Comparison of ENCODE assay signal across 9 cellular contexts in genomic region chr16:75471723-75472634, GRCh38. TPM values are rescaled to one million over a fixed set of nuclear protein-coding genes. Genes with fewer than 3 reads are reported as not detected.
DNase-seq lines count a peak whose midpoint lies in the region; ATAC-seq and TF ChIP-seq lines count a peak whose summit lies in the region.
"Had no signal": no experiment of that assay in that cellular context is flagged by ENCODE, and none has a peak within 500 bp of the region (broad histone marks: within the 10 kb centered on the region; RNA-seq: fewer than 3 reads in every experiment).

No MANE protein-coding gene starts in this region.

- H3K27ac ChIP-seq in mammary epithelial cell (ENCODE audit: insufficient read depth, low read depth, low read length): no peak overlapping the region
- H3K27ac ChIP-seq: BLaER1 treated with 17β-estradiol and CSF1 and Interleukin-3, amounts not matched to agents 10 nM and 100 nM had no signal

- no peaks in the 10 kb centered on the region for H3K79me2 ChIP-seq in mammary epithelial cell (ENCODE audit: insufficient read depth, low read length)

- peak; percentile 96 for TF ChIP-seq RAD21 in Ishikawa (IDR thresholded peaks at IDR 0.05; ENCODE audit: low read depth)

- no peaks in the 10 kb centered on the region for H3K27me3 ChIP-seq in mammary epithelial cell (ENCODE audit: insufficient read depth, low read length)
- H3K27me3 ChIP-seq: BLaER1 treated with 17β-estradiol and CSF1 and Interleukin-3, amounts not matched to agents 10 nM and 100 nM had no signal

- no peak for TF ChIP-seq EP300 in Ishikawa (IDR thresholded peaks at IDR 0.05; ENCODE audit: borderline replicate concordance)

- H3K4me3 ChIP-seq in mammary epithelial cell (replicated peaks in 1 of 3; ENCODE audit: insufficient read depth in 1 of 3, low read depth in 2 of 3, low read length in 3 of 3): no peak overlapping the region
- H3K4me3 ChIP-seq: BLaER1 treated with 17β-estradiol and CSF1 and Interleukin-3, amounts not matched to agents 10 nM and 100 nM had no signal

- DNase-seq in NCI-H2196 (lab: John Stamatoyannopoulos, UW; ENCODE audit: unreplicated experiment): peak; percentile 31
- DNase-seq in NCI-H2196 treated with DMSO at 0.1 percent for 48 hours (lab: John Stamatoyannopoulos, UW; ENCODE audit: unreplicated experiment): no peak
- peak; percentile 62 for DNase-seq in RPMI7951 (ENCODE audit: low read depth)
- DNase-seq in mammary epithelial cell: peak; percentile 55
- DNase-seq in iris pigment epithelial cell (ENCODE audit: low read depth): peak; percentile 69
- DNase-seq in stimulated activated CD4-positive, alpha-beta T cell treated with anti-CD3 and anti-CD28 coated beads, Interleukin-2, amount 100 ng/mL, for 24 hours: peak; percentile 27 to 37

- no peaks in the 10 kb centered on the region for H3K36me3 ChIP-seq in mammary epithelial cell (ENCODE audit: insufficient read depth, low read length)

- intact Hi-C loops in mammary epithelial cell (cut with micrococcal nuclease): loop anchor here (1.0 to 5.0 kb wide), 6 partner anchors 20 to 292 kb away; partner anchors contain the start of gene GABARAPL2

- ATAC-seq in GM21447 (IDR thresholded peaks at IDR 0.05; ENCODE audit: unreplicated experiment): peak; percentile 78

- no TSS peak for BruUV-seq in mammary epithelial cell (replicated peaks; lab: Mats Ljungman, UMichigan)

- in situ Hi-C loops in mammary epithelial cell (cut with MboI; ENCODE audit: low sequenced_read_pairs in 2 of 2): loop anchor here in 1 of 2 donors (25.0 kb wide), 1 partner anchor 290 kb away; no protein-coding TSS in a partner anchor

- H3K4me1 ChIP-seq in mammary epithelial cell (ENCODE audit: insufficient read depth, low read length): peaks cover 6% of the 10 kb centered on the region

- H2AFZ ChIP-seq in mammary epithelial cell (ENCODE audit: low read depth, low read length): no peak overlapping the region

- peak; percentile 78 to 80 for TF ChIP-seq CTCF in mammary epithelial cell (conservative IDR thresholded peaks at IDR 0.05 in 1 of 2, IDR thresholded peaks at IDR 0.05 in 1 of 2; ENCODE audit: extremely low read depth in 1 of 2, insufficient read depth in 1 of 2, low read depth in 1 of 2, low read length in 2 of 2)

- no peaks in the 10 kb centered on the region for H4K20me1 ChIP-seq in mammary epithelial cell (ENCODE audit: insufficient read depth, low read length)
- H4K20me1 ChIP-seq: BLaER1 treated with 17β-estradiol and CSF1 and Interleukin-3, amounts not matched to agents 10 nM and 100 nM had no signal

- H3K9me3 ChIP-seq in mammary epithelial cell (replicated peaks; ENCODE audit: insufficient read depth, low read length): no peaks in the 10 kb centered on the region
- H3K9me3 ChIP-seq: BLaER1 treated with 17β-estradiol and CSF1 and Interleukin-3, amounts not matched to agents 10 nM and 100 nM had no signal

- 12% methylated on average over 10 of the region's 10 CpGs for WGBS in mammary epithelial cell (ENCODE audit: low coverage, missing lambda C conversion rate)

- H3K9ac ChIP-seq in mammary epithelial cell (ENCODE audit: insufficient read depth, low read length): no peak overlapping the region

- dilution Hi-C loops in mammary epithelial cell (cut with HindIII; ENCODE audit: low sequenced_read_pairs): no loop called here

- CTCF ChIA-PET in mammary epithelial cell (lab: Charles Lee; ENCODE audit: low non-redundant PET): interaction anchor here (0.8 kb wide), 1 partner anchor 301 kb away, joined by 7 read pairs; no protein-coding TSS in a partner anchor

- H3K4me2 ChIP-seq in mammary epithelial cell (ENCODE audit: insufficient read depth, low read depth, low read length): no peak overlapping the region
- H3K4me2 ChIP-seq: BLaER1 treated with 17β-estradiol and CSF1 and Interleukin-3, amounts not matched to agents 10 nM and 100 nM had no signal

TF ChIP-seq in Ishikawa, 13 proteins besides CTCF, POLR2A, EP300 and RAD21:
- no peak for TF ChIP-seq EGR1 (IDR thresholded peaks at IDR 0.05)
- no peak for TF ChIP-seq NFIC (IDR thresholded peaks at IDR 0.05)
- TF ChIP-seq, protein P1, sequence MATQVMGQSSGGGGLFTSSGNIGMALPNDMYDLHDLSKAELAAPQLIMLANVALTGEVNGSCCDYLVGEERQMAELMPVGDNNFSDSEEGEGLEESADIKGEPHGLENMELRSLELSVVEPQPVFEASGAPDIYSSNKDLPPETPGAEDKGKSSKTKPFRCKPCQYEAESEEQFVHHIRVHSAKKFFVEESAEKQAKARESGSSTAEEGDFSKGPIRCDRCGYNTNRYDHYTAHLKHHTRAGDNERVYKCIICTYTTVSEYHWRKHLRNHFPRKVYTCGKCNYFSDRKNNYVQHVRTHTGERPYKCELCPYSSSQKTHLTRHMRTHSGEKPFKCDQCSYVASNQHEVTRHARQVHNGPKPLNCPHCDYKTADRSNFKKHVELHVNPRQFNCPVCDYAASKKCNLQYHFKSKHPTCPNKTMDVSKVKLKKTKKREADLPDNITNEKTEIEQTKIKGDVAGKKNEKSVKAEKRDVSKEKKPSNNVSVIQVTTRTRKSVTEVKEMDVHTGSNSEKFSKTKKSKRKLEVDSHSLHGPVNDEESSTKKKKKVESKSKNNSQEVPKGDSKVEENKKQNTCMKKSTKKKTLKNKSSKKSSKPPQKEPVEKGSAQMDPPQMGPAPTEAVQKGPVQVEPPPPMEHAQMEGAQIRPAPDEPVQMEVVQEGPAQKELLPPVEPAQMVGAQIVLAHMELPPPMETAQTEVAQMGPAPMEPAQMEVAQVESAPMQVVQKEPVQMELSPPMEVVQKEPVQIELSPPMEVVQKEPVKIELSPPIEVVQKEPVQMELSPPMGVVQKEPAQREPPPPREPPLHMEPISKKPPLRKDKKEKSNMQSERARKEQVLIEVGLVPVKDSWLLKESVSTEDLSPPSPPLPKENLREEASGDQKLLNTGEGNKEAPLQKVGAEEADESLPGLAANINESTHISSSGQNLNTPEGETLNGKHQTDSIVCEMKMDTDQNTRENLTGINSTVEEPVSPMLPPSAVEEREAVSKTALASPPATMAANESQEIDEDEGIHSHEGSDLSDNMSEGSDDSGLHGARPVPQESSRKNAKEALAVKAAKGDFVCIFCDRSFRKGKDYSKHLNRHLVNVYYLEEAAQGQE (IDR thresholded peaks at IDR 0.05; ENCODE audit: low read depth): no peak
- no peak for TF ChIP-seq TCF12 (IDR thresholded peaks at IDR 0.05; ENCODE audit: low read depth)
- no peak; the same call in 1 of the 2 replicates for TF ChIP-seq MAX (IDR thresholded peaks at IDR 0.05)
- TF ChIP-seq CEBPB (IDR thresholded peaks at IDR 0.05): no peak
- peak; percentile 36; the same call in 1 of the 2 replicates for TF ChIP-seq TEAD4 (IDR thresholded peaks at IDR 0.05)
- no peak for TF ChIP-seq TAF1 (IDR thresholded peaks at IDR 0.05; ENCODE audit: low read depth)

RNA-seq across cellular contexts. Expression of gene TMEM170A, which starts 7.5 kb away (rescaled TPM):
- total RNA-seq in RPMI7951 (2014; rRNA removed; shearing (Covaris generic)): 14.2 and 19.6 TPM in 2 replicates
- total RNA-seq in mammary epithelial cell: 10 to 100 TPM; 12.5 to 15.6 TPM
- 12.2 TPM for polyA plus RNA-seq in mammary epithelial cell
- 33.8 TPM for polyA minus RNA-seq in mammary epithelial cell

RNA-seq across cellular contexts. Expression of gene CHST6, which starts 23.3 kb away (rescaled TPM):
- total RNA-seq in RPMI7951 (2014; rRNA removed; shearing (Covaris generic)): 0.96 and 1.3 TPM in 2 replicates
- 1 to 10 TPM; 1.3 to 8.0 TPM for total RNA-seq in mammary epithelial cell
- 4.7 TPM for polyA plus RNA-seq in mammary epithelial cell
- 7.5 TPM for polyA minus RNA-seq in mammary epithelial cell

RNA-seq across cellular contexts. Expression of gene CFDP1, which starts 38.7 kb away (rescaled TPM):
- total RNA-seq in RPMI7951 (2014; rRNA removed; shearing (Covaris generic)): 82.6 and 86.9 TPM in 2 replicates
- total RNA-seq in mammary epithelial cell: 10 to 100 TPM; 18.0 to 35.9 TPM
- 18.1 TPM for polyA plus RNA-seq in mammary epithelial cell
- 44.1 TPM for polyA minus RNA-seq in mammary epithelial cell
